In the genomic region with DNA sequence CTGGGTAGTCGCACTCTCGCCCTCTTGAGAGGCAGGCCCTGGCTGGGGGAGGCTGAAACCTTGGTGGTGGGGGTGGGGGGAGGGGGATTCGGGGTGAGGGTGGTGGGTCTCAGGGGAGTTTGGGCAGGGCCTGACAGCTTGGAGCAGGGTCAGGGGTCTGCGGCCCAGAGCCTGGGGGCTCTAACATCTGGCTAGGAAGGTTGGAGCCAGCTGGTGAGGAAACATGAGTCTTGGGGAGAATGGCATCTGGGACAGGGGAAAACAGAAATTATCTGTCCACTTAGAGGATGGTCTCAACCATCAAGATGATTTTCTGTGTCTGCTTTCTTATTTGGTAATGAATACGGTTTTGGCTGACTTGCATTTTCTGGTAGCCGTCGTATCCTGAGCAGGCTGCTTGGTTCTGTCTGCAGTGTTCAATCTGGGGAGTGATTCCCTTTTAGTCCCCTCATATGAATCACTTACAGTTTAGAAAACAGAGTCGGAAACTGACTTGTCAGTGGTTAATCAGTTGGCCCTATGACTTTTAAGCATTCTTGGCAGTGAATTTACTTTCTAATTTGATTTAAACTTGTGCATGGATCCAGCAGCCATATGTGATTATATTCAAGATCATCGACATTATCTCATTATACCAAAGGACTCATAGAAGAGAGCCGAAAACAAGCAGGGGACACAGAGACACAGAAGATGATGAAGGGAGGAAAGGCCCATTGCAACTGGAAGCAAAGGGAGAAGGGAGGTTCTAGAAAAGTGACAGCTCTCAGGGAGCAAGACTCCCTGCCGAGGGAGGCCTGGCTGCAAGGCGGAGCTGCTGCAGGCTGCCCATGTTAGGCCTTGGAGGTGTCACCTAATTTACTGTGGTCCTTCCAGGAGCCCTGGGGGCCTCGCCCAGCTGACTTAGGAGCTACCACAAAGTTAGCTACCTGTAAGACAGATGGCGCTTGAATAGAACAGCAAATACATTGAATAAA, we compare ENCODE assay signal across 14 cellular contexts.
DNase-seq lines count a peak whose midpoint lies in the region; ATAC-seq and TF ChIP-seq lines count a peak whose summit lies in the region.
"Had no signal": no experiment of that assay in that cellular context is flagged by ENCODE, and none has a peak within 500 bp of the region (broad histone marks: within the 10 kb centered on the region; RNA-seq: fewer than 3 reads in every experiment).

No MANE protein-coding gene starts in this region.

- ATAC-seq in HG03442 (IDR thresholded peaks at IDR 0.05; ENCODE audit: unreplicated experiment), result no peak

- no peak overlapping the region for H3K18ac ChIP-seq in mesendoderm (ENCODE audit: low read length)

- no peak for TF ChIP-seq CTCF in GM13976 (IDR thresholded peaks at IDR 0.05; ENCODE audit: borderline replicate concordance, control extremely low read depth, extremely low read depth, insufficient read depth, missing control alignments)

- H2AK5ac ChIP-seq in mesendoderm (ENCODE audit: low read length), result no peak overlapping the region

- no peak overlapping the region for H2BK15ac ChIP-seq in mesendoderm (replicated peaks; ENCODE audit: low read depth)

- H3K4me2 ChIP-seq in mesendoderm (ENCODE audit: low read length), result no peak overlapping the region

- no peak overlapping the region for H2BK5ac ChIP-seq in mesendoderm (ENCODE audit: low read length)

- no peak overlapping the region for H3K4ac ChIP-seq in mesendoderm (ENCODE audit: low read depth, low read length)

- peak; percentile 14 for DNase-seq in AG08395 (ENCODE audit: low spot score)
- DNase-seq in GM13976 (ENCODE audit: low spot score), result peak; percentile 18
- peak; percentile 34 for DNase-seq in mesendoderm
- DNase-seq in HK-2 (ENCODE audit: unreplicated experiment), result no peak
- no peak for DNase-seq in activated CD4-positive, CD25-positive, alpha-beta regulatory T cell (lab: John Stamatoyannopoulos, UW)
- no peak for DNase-seq in middle frontal gyrus (ENCODE audit: extremely low spot score, low spot score)
- DNase-seq: activated CD4-positive, alpha-beta memory T cell treated with anti-CD3 and anti-CD28 coated beads, Interleukin-2, amount 10 ng/mL, durations not matched to agents 7 days and 5 days; activated gamma-delta T cell treated with Interleukin-2 at 50 U/mL for 16 hours; CD4-positive, CD25-positive, alpha-beta regulatory T cell; kidney; spleen had no signal

- H3K79me1 ChIP-seq in mesendoderm (ENCODE audit: low read length), result no peaks in the 10 kb centered on the region

- H3K36me3 ChIP-seq in mesendoderm (ENCODE audit: control insufficient read depth, insufficient read depth, low read length), result no peaks in the 10 kb centered on the region
- H3K36me3 ChIP-seq: SJSA1 had no signal

- no peak overlapping the region for H3K9ac ChIP-seq in mesendoderm (ENCODE audit: low read length)

- H3K23ac ChIP-seq in mesendoderm (ENCODE audit: low read length), result no peak overlapping the region

- H3K27ac ChIP-seq in angular gyrus (ENCODE audit: low read depth, low read length), result peak overlapping the region; percentile 51
- H3K27ac ChIP-seq in mesendoderm (ENCODE audit: low read depth, low read length), result no peak overlapping the region
- H3K27ac ChIP-seq: SJSA1 had no signal

- H4K8ac ChIP-seq in mesendoderm (ENCODE audit: low read depth, low read length), result no peak overlapping the region

- H3K79me2 ChIP-seq in mesendoderm (ENCODE audit: control insufficient read depth, insufficient read depth, low read length), result no peaks in the 10 kb centered on the region

- H3K27me3 ChIP-seq in mesendoderm (ENCODE audit: insufficient read depth, low read length, poor library complexity), result no peaks in the 10 kb centered on the region
- H3K27me3 ChIP-seq: SJSA1, spleen had no signal

- H2BK120ac ChIP-seq in mesendoderm (ENCODE audit: low read depth, low read length), result no peak overlapping the region

- in situ Hi-C loops in GM13976 (cut with MboI; ENCODE audit: low sequenced_read_pairs, unreplicated experiment), result no loop called here

- no peak overlapping the region for H3K4me3 ChIP-seq in mesendoderm (ENCODE audit: low read length)
- H3K4me3 ChIP-seq: SJSA1, spleen had no signal

- no CpG with 5 or more reads among the region's 14 CpGs for WGBS in mesendoderm (ENCODE audit: extremely low coverage, insufficient coverage, low lambda C conversion rate)

- no peak overlapping the region for H4K5ac ChIP-seq in mesendoderm (ENCODE audit: low read length)

- no peaks in the 10 kb centered on the region for H3K4me1 ChIP-seq in mesendoderm (ENCODE audit: control insufficient read depth, low read depth, low read length)
- H3K4me1 ChIP-seq: SJSA1 had no signal

- no peak overlapping the region for H3K56ac ChIP-seq in mesendoderm (ENCODE audit: low read length)

Comparison
In these comparisons a context has a peak if more than half of its experiments do, and no peak if none do; other contexts are left out.
1. DNase-seq: peak in AG08395 (single experiment), GM13976 (single experiment) and mesendoderm (single experiment); none in HK-2 (single experiment), activated CD4-positive, CD25-positive, alpha-beta regulatory T cell (0 of 4) and middle frontal gyrus (single experiment).